In genomic region chr7:74418076-74418475, GRCh38 we compare ENCODE assay signal across 9 cellular contexts. TPM values are rescaled to one million over a fixed set of nuclear protein-coding genes. Genes with fewer than 3 reads are reported as not detected.
"Had no signal": no experiment of that assay in that cellular context is flagged by ENCODE, and none has a peak within 500 bp of the region (broad histone marks: within the 10 kb centered on the region; RNA-seq: fewer than 3 reads in every experiment).

No MANE protein-coding gene starts in this region.

- H3K27me3 ChIP-seq: brain microvascular endothelial cell had no signal

- H3K4me3 ChIP-seq: transverse colon had no signal

- H3K27ac Mint-ChIP-seq: activated CD4-positive, alpha-beta T cell treated with anti-CD3 and anti-CD28 coated beads, Interleukin-2, amount 10 ng/mL, durations not matched to agents 7 days and 5 days; activated naive CD8-positive, alpha-beta T cell treated with anti-CD3 and anti-CD28 coated beads, Interleukin-2, amount 10 ng/mL, durations not matched to agents 7 days and 5 days; natural killer cell treated with Interleukin-12 subunit alpha and Interleukin-12 subunit beta and Interleukin-15 and Interleukin-18, amount 100 ng/mL, for 72 hours; T-helper 2 cell treated with Interferon-gamma antibody and Interleukin-4, amounts not matched to agents 5 μg/mL and 100 μg/mL, for 36 hours had no signal

- H3K36me3 ChIP-seq: brain microvascular endothelial cell, transverse colon had no signal

- H3K27me3 Mint-ChIP-seq: central memory CD8-positive, alpha-beta T cell; natural killer cell treated with Interleukin-12 subunit alpha and Interleukin-12 subunit beta and Interleukin-15 and Interleukin-18, amount 100 ng/mL, for 72 hours; stimulated activated memory B cell treated with anti-CD40 and anti-IgM and Interleukin-4, amounts not matched to agents 10 μg/mL and 1 μg/mL and 100 μg/mL, for 72 hours had no signal

- DNase-seq: cortex of kidney had no signal

- H3K9me3 ChIP-seq: transverse colon had no signal

- H3K4me1 Mint-ChIP-seq: activated CD4-positive, alpha-beta T cell treated with anti-CD3 and anti-CD28 coated beads, Interleukin-2, amount 10 ng/mL, durations not matched to agents 7 days and 5 days had no signal

- H3K36me3 Mint-ChIP-seq: activated naive CD8-positive, alpha-beta T cell treated with anti-CD3 and anti-CD28 coated beads, Interleukin-2, amount 10 ng/mL, durations not matched to agents 7 days and 5 days; natural killer cell treated with Interleukin-12 subunit alpha and Interleukin-12 subunit beta and Interleukin-15 and Interleukin-18, amount 100 ng/mL, for 72 hours; stimulated activated memory B cell treated with anti-CD40 and anti-IgM and Interleukin-4, amounts not matched to agents 10 μg/mL and 1 μg/mL and 100 μg/mL, for 72 hours had no signal

- H3K4me3 Mint-ChIP-seq: activated CD4-positive, alpha-beta T cell treated with anti-CD3 and anti-CD28 coated beads, Interleukin-2, amount 10 ng/mL, durations not matched to agents 7 days and 5 days; activated naive CD8-positive, alpha-beta T cell treated with anti-CD3 and anti-CD28 coated beads, Interleukin-2, amount 10 ng/mL, durations not matched to agents 7 days and 5 days; central memory CD8-positive, alpha-beta T cell; natural killer cell treated with Interleukin-12 subunit alpha and Interleukin-12 subunit beta and Interleukin-15 and Interleukin-18, amount 100 ng/mL, for 72 hours; stimulated activated memory B cell treated with anti-CD40 and anti-IgM and Interleukin-4, amounts not matched to agents 10 μg/mL and 1 μg/mL and 100 μg/mL, for 72 hours; T-helper 2 cell treated with Interferon-gamma antibody and Interleukin-4, amounts not matched to agents 5 μg/mL and 100 μg/mL, for 36 hours had no signal

- H3K9me3 Mint-ChIP-seq: activated CD4-positive, alpha-beta T cell treated with anti-CD3 and anti-CD28 coated beads, Interleukin-2, amount 10 ng/mL, durations not matched to agents 7 days and 5 days; activated naive CD8-positive, alpha-beta T cell treated with anti-CD3 and anti-CD28 coated beads, Interleukin-2, amount 10 ng/mL, durations not matched to agents 7 days and 5 days; central memory CD8-positive, alpha-beta T cell; natural killer cell treated with Interleukin-12 subunit alpha and Interleukin-12 subunit beta and Interleukin-15 and Interleukin-18, amount 100 ng/mL, for 72 hours; stimulated activated memory B cell treated with anti-CD40 and anti-IgM and Interleukin-4, amounts not matched to agents 10 μg/mL and 1 μg/mL and 100 μg/mL, for 72 hours; T-helper 2 cell treated with Interferon-gamma antibody and Interleukin-4, amounts not matched to agents 5 μg/mL and 100 μg/mL, for 36 hours had no signal

- H3K27ac ChIP-seq: brain microvascular endothelial cell, transverse colon had no signal

RNA-seq across cellular contexts. Expression of gene GTF2IRD1, which starts 35.6 kb away (rescaled TPM):
- total RNA-seq: natural killer cell treated with Interleukin-12 subunit alpha and Interleukin-12 subunit beta and Interleukin-15 and Interleukin-18, amount 100 ng/mL, for 72 hours had no signal
